ENCODE assay signal across 12 cellular contexts in the genomic region with DNA sequence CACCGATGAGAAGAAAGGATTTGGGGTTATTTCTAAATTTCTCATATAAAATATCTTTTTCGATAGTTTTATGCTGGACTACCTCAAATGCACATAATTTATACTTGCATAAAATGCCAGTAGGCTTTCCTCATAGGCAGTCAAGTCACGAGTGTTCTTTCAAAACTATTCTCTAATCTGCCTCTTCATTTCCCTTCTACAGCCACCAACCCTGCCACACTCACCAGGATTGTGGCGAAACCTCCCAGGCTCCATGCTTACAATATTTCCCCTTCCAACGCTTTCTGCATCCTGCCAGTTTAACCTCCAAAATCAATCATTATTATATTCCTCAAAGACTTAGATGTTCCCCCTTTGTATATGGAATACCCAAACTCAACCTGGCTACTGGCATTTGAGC.
DNase-seq lines count a peak whose midpoint lies in the region; TF ChIP-seq lines count a peak whose summit lies in the region.
"Had no signal": no experiment of that assay in that cellular context is flagged by ENCODE, and none has a peak within 500 bp of the region (broad histone marks: within the 10 kb centered on the region; RNA-seq: fewer than 3 reads in every experiment).

No MANE protein-coding gene starts in this region.

- H3K27ac Mint-ChIP-seq in activated CD4-positive, alpha-beta T cell treated with anti-CD3 and anti-CD28 coated beads, Interleukin-2, amount 10 ng/mL, durations not matched to agents 24 days and 14 days = no peak overlapping the region

- peak overlapping the region; percentile 25; the same call in 1 of the 2 replicates for H3K4me3 ChIP-seq in PC-9
- H3K4me3 ChIP-seq in spleen = peak overlapping the region in 5 of 8 donors; percentile 11 to 58 (median 20)

- H3K4me1 ChIP-seq in PC-9 (replicated peaks; ENCODE audit: insufficient read depth) (peaks cover 50% of the 10 kb centered on the region), spleen (peaks cover 0 to 46% (median 22%) of the 10 kb centered on the region in 6 donors)

- H3F3A ChIP-seq in PC-9 (ENCODE audit: insufficient read depth, low read depth) = peaks cover 30% of the 10 kb centered on the region

- TF ChIP-seq POLR2A in spleen (IDR thresholded peaks at IDR 0.05) = no peak

- CTCF ChIA-PET in PC-9 (lab: Charles Lee) = no interaction called here

- in situ Hi-C loops in ACHN (cut with HindIII; ENCODE audit: low pct_ligation_motif_present, low pct_unique_long_range_greater_than_20kb, low sequenced_read_pairs) = no loop called here

- H4K20me1 ChIP-seq in PC-9 (ENCODE audit: insufficient read depth) = no peaks in the 10 kb centered on the region

- no peak overlapping the region for H2AFZ ChIP-seq in PC-9

- BruUV-seq in PC-9 (replicated peaks; lab: Mats Ljungman, UMichigan) = no TSS peak

- POLR2A ChIA-PET in PC-9 (lab: Charles Lee; ENCODE audit: unreplicated experiment) = interaction anchor here (0.7 kb wide), 3 partner anchors 11 to 207 kb away, joined by 3 to 6 read pairs (median 4); no protein-coding TSS in a partner anchor

- WGBS in spleen, 5 donors = 40 to 72% (median 50%) methylated on average over 5 of the region's 5 CpGs

- H3K27ac ChIP-seq in PC-9 = peak overlapping the region; percentile 88
- peak overlapping the region; percentile 67 for H3K27ac ChIP-seq in epithelial cell of prostate
- peak overlapping the region; percentile 59 to 90 (median 82) for H3K27ac ChIP-seq in spleen

- peak overlapping the region; percentile 58 for H3K4me2 ChIP-seq in PC-9

- H3K36me3 ChIP-seq in PC-9 (ENCODE audit: low read depth) = no peaks in the 10 kb centered on the region
- H3K36me3 ChIP-seq in spleen = no peaks in the 10 kb centered on the region

- H3K27me3 ChIP-seq in PC-9 (ENCODE audit: insufficient read depth, low read depth) = no peaks in the 10 kb centered on the region
- no peaks in the 10 kb centered on the region for H3K27me3 ChIP-seq in spleen (replicated peaks in 1 of 7)

- H3K9me3 ChIP-seq in PC-9 (ENCODE audit: insufficient read depth, low read depth) (no peaks in the 10 kb centered on the region), spleen (no peaks in the 10 kb centered on the region)

- H3K4me1 Mint-ChIP-seq in activated CD4-positive, alpha-beta T cell treated with anti-CD3 and anti-CD28 coated beads, Interleukin-2, amount 10 ng/mL, durations not matched to agents 24 days and 14 days = peaks cover 11% of the 10 kb centered on the region

- H3K27me3 Mint-ChIP-seq in activated CD4-positive, alpha-beta T cell treated with anti-CD3 and anti-CD28 coated beads, Interleukin-2, amount 10 ng/mL, durations not matched to agents 24 days and 14 days = peaks cover 15% of the 10 kb centered on the region

- H3K79me2 ChIP-seq in PC-9 (ENCODE audit: low read depth) = no peaks in the 10 kb centered on the region

- no peaks in the 10 kb centered on the region for H3K9me2 ChIP-seq in PC-9 (ENCODE audit: insufficient read depth)

- H3K9me3 Mint-ChIP-seq in activated CD4-positive, alpha-beta T cell treated with anti-CD3 and anti-CD28 coated beads, Interleukin-2, amount 10 ng/mL, durations not matched to agents 24 days and 14 days = peaks cover 13% of the 10 kb centered on the region

- intact Hi-C loops in activated CD4-positive, alpha-beta T cell treated with anti-CD3 and anti-CD28 coated beads, Interleukin-2, amount 10 ng/mL, durations not matched to agents 24 days and 14 days (cut with micrococcal nuclease) = no loop called here
- intact Hi-C loops in PC-9 (cut with micrococcal nuclease; ENCODE audit: unreplicated experiment) (loop anchor here (1.0 to 10.0 kb wide), 3 partner anchors 40 to 88 kb away; partner anchors contain the start of gene FRMD3), spleen (cut with DNase I; ENCODE audit: low total_unique reads) (no loop called here)

- H3K4me3 Mint-ChIP-seq in activated CD4-positive, alpha-beta T cell treated with anti-CD3 and anti-CD28 coated beads, Interleukin-2, amount 10 ng/mL, durations not matched to agents 24 days and 14 days = peak overlapping the region; percentile 70

- TF ChIP-seq CTCF in PC-9 (conservative IDR thresholded peaks at IDR 0.05) (no peak), spleen (IDR thresholded peaks at IDR 0.05 in 8 of 11, conservative IDR thresholded peaks at IDR 0.05 in 3 of 11) (no peak)

- DNase-seq in activated CD4-positive, alpha-beta T cell treated with anti-CD3 and anti-CD28 coated beads, Interleukin-2, amount 10 ng/mL, durations not matched to agents 24 days and 14 days = no peak
- DNase-seq in activated CD4-positive, alpha-beta T cell treated with anti-CD3 and anti-CD28 coated beads, Interleukin-2, amount 50 U/mL, for 1 hour = no peak
- DNase-seq in PC-9 = no peak
- no peak for DNase-seq in epithelial cell of prostate (ENCODE audit: low read depth, low spot score)
- DNase-seq in spleen = no peak
- no peak for DNase-seq in ACHN
- DNase-seq in H4 (ENCODE audit: low spot score) = no peak
- DNase-seq in COR-L47 (lab: John Stamatoyannopoulos, UW) = no peak
- DNase-seq: activated CD8-positive, alpha-beta memory T cell treated with anti-CD3 and anti-CD28 coated beads, Interleukin-2, amount 50 U/mL, for 48 hours; cerebellar nuclear complex; foreskin melanocyte; KBM-7 had no signal

- no peaks in the 10 kb centered on the region for H3K36me3 Mint-ChIP-seq in activated CD4-positive, alpha-beta T cell treated with anti-CD3 and anti-CD28 coated beads, Interleukin-2, amount 10 ng/mL, durations not matched to agents 24 days and 14 days (ENCODE audit: low read depth)
